8 cellular contexts compared by ENCODE assay signal in the genomic region with DNA sequence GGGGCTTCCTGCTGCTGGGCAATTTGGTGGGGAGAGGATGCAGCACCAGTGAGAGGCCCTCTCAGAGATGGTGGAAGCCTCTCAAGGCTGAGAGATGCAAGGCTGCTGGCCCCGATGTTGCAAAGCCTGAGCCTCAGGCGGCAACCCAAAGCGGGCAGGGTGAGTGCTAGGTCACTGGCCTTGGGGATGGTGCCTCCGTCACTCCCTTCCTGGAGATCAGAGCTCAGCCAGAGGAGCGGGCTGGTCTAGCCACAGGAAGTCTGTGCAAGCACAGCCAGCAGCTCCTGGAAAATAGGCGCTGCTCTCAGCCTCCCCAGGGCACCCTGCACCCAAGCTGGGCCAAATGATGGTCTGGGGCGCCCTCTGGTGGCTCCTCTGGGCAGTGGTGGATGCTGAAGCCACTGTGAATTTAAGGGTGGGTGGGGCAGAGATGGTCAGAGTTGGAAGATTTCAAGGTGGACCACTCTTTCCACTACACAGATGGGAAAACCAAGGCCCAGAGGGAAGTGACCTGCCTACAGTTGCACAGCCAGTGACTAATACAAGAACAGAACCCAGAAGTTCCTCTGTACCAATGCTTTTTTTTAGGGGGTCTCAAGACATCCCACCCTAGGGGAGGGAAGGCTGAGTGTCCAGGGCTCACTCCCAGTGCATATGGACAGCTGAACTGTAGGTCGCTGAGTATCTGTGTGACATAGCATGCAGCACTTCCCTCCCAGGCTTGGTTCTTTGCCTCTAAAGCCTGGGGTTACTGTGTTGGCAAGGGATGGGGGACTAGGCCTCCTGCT. TPM values are rescaled to one million over a fixed set of nuclear protein-coding genes. Genes with fewer than 3 reads are reported as not detected.
DNase-seq lines count a peak whose midpoint lies in the region; ATAC-seq and TF ChIP-seq lines count a peak whose summit lies in the region.

No MANE protein-coding gene starts in this region.

- H3K36me3 Mint-ChIP-seq in activated T-helper 1 cell treated with anti-CD3 and anti-CD28 coated beads, Interleukin-12 subunit alpha, Interleukin-12 subunit beta, Interleukin-2, Interleukin-4 antibody, amounts not matched to agents 30 ng/mL and 10 ng/mL and 1 ng/mL, durations not matched to agents 14 hours and 24 hours and 36 hours (ENCODE audit: low read depth): no peaks in the 10 kb centered on the region
- H3K36me3 Mint-ChIP-seq in neural crest cell (ENCODE audit: low read depth): no peaks in the 10 kb centered on the region

- no peaks in the 10 kb centered on the region for H3K36me3 ChIP-seq in KOPT-K1 (ENCODE audit: insufficient read depth, low read length)

- H3K27ac ChIP-seq in KOPT-K1 (ENCODE audit: low read depth, low read length, poor library complexity, severe bottlenecking): peak overlapping the region; percentile 52

- H3K27me3 Mint-ChIP-seq in activated T-helper 1 cell treated with anti-CD3 and anti-CD28 coated beads, Interleukin-12 subunit alpha, Interleukin-12 subunit beta, Interleukin-2, Interleukin-4 antibody, amounts not matched to agents 30 ng/mL and 10 ng/mL and 1 ng/mL, durations not matched to agents 14 hours and 24 hours and 36 hours (ENCODE audit: insufficient read depth): peaks cover 5% of the 10 kb centered on the region
- no peaks in the 10 kb centered on the region for H3K27me3 Mint-ChIP-seq in neural crest cell (ENCODE audit: low read depth)
- H3K27me3 Mint-ChIP-seq in stimulated activated naive CD8-positive, alpha-beta T cell treated with anti-CD3 and anti-CD28 coated beads, Interleukin-15, amount 100 ng/mL, for 72 hours: peaks cover 7% of the 10 kb centered on the region

- no peak overlapping the region for H3K4me3 ChIP-seq in fibroblast of mammary gland (ENCODE audit: control insufficient read depth, low read depth, low read length)

- peak; percentile 97 for ATAC-seq in stimulated activated naive CD8-positive, alpha-beta T cell treated with anti-CD3 and anti-CD28 coated beads, Interleukin-15, amount 100 ng/mL, for 72 hours

- peaks cover 5% of the 10 kb centered on the region for H3K4me1 Mint-ChIP-seq in activated T-helper 1 cell treated with anti-CD3 and anti-CD28 coated beads, Interleukin-12 subunit alpha, Interleukin-12 subunit beta, Interleukin-2, Interleukin-4 antibody, amounts not matched to agents 30 ng/mL and 10 ng/mL and 1 ng/mL, durations not matched to agents 14 hours and 24 hours and 36 hours (ENCODE audit: low read depth)
- H3K4me1 Mint-ChIP-seq in neural crest cell: peaks cover 8% of the 10 kb centered on the region
- H3K4me1 Mint-ChIP-seq in stimulated activated naive CD8-positive, alpha-beta T cell treated with anti-CD3 and anti-CD28 coated beads, Interleukin-15, amount 100 ng/mL, for 72 hours: peaks cover 19% of the 10 kb centered on the region

- intact Hi-C loops in activated T-helper 1 cell treated with anti-CD3 and anti-CD28 coated beads, Interleukin-12 subunit alpha, Interleukin-12 subunit beta, Interleukin-2, Interleukin-4 antibody, amounts not matched to agents 30 ng/mL and 10 ng/mL and 1 ng/mL, durations not matched to agents 14 hours and 24 hours and 36 hours (cut with micrococcal nuclease): loop anchor here (1.0 to 10.0 kb wide), 4 partner anchors 67 to 798 kb away; no protein-coding TSS in a partner anchor

- H3K4me3 Mint-ChIP-seq in activated T-helper 1 cell treated with anti-CD3 and anti-CD28 coated beads, Interleukin-12 subunit alpha, Interleukin-12 subunit beta, Interleukin-2, Interleukin-4 antibody, amounts not matched to agents 30 ng/mL and 10 ng/mL and 1 ng/mL, durations not matched to agents 14 hours and 24 hours and 36 hours: no peak overlapping the region
- no peak overlapping the region for H3K4me3 Mint-ChIP-seq in neural crest cell
- peak overlapping the region in 1 of 2 donors; percentile 57 for H3K4me3 Mint-ChIP-seq in stimulated activated naive CD8-positive, alpha-beta T cell treated with anti-CD3 and anti-CD28 coated beads, Interleukin-15, amount 100 ng/mL, for 72 hours

- peak; percentile 63 for DNase-seq in NK-92 treated with Interleukin-12 subunit alpha and Interleukin-12 subunit beta, amount 100 ng/mL, for 24 hours (lab: John Stamatoyannopoulos, UW)
- DNase-seq in NK-92 (lab: John Stamatoyannopoulos, UW; ENCODE audit: unreplicated experiment) (no peak), RPMI8226 (peak; percentile 81), fibroblast of mammary gland (ENCODE audit: low read depth) (peak; percentile 67), neural crest cell (ENCODE audit: low read depth, low spot score) (peak; percentile 99)
- DNase-seq in activated T-helper 1 cell treated with anti-CD3 and anti-CD28 coated beads, Interleukin-12 subunit alpha, Interleukin-12 subunit beta, Interleukin-2, Interleukin-4 antibody, amounts not matched to agents 30 ng/mL and 10 ng/mL and 1 ng/mL, durations not matched to agents 14 hours and 24 hours and 36 hours (ENCODE audit: low spot score): peak; percentile 77
- peak; percentile 85 to 86 for DNase-seq in stimulated activated naive CD8-positive, alpha-beta T cell treated with anti-CD3 and anti-CD28 coated beads, Interleukin-15, amount 100 ng/mL, for 72 hours

- no peaks in the 10 kb centered on the region for H3K9me3 Mint-ChIP-seq in activated T-helper 1 cell treated with anti-CD3 and anti-CD28 coated beads, Interleukin-12 subunit alpha, Interleukin-12 subunit beta, Interleukin-2, Interleukin-4 antibody, amounts not matched to agents 30 ng/mL and 10 ng/mL and 1 ng/mL, durations not matched to agents 14 hours and 24 hours and 36 hours
- H3K9me3 Mint-ChIP-seq in neural crest cell: no peaks in the 10 kb centered on the region
- H3K9me3 Mint-ChIP-seq in stimulated activated naive CD8-positive, alpha-beta T cell treated with anti-CD3 and anti-CD28 coated beads, Interleukin-15, amount 100 ng/mL, for 72 hours: no peaks in the 10 kb centered on the region

- TF ChIP-seq CTCF in fibroblast of mammary gland (conservative IDR thresholded peaks at IDR 0.05; ENCODE audit: control insufficient read depth, insufficient read depth, low read depth, low read length) (peak; percentile 90), neural crest cell (conservative IDR thresholded peaks at IDR 0.05) (peak; percentile 100)

- H3K27ac Mint-ChIP-seq in activated T-helper 1 cell treated with anti-CD3 and anti-CD28 coated beads, Interleukin-12 subunit alpha, Interleukin-12 subunit beta, Interleukin-2, Interleukin-4 antibody, amounts not matched to agents 30 ng/mL and 10 ng/mL and 1 ng/mL, durations not matched to agents 14 hours and 24 hours and 36 hours: no peak overlapping the region
- peak overlapping the region; percentile 54 for H3K27ac Mint-ChIP-seq in neural crest cell (ENCODE audit: unreplicated experiment)
- no peak overlapping the region for H3K27ac Mint-ChIP-seq in stimulated activated naive CD8-positive, alpha-beta T cell treated with anti-CD3 and anti-CD28 coated beads, Interleukin-15, amount 100 ng/mL, for 72 hours

- H3K9me3 ChIP-seq in KOPT-K1 (ENCODE audit: insufficient read depth, low read length, poor library complexity, severe bottlenecking): peaks cover 6% of the 10 kb centered on the region

RNA-seq across cellular contexts. Expression of a gene that starts 20.8 kb away (rescaled TPM):
- not detected in 2 replicates for total RNA-seq in activated T-helper 1 cell treated with anti-CD3 and anti-CD28 coated beads, Interleukin-12 subunit alpha, Interleukin-12 subunit beta, Interleukin-2, Interleukin-4 antibody, amounts not matched to agents 30 ng/mL and 10 ng/mL and 1 ng/mL, durations not matched to agents 14 hours and 24 hours and 36 hours
- 0.26 TPM in 1 of 2 replicates, not detected in the other for total RNA-seq in neural crest cell
